ENCODE assay signal across 18 cellular contexts in genomic region chr15:85997618-85998017, GRCh38.
DNase-seq lines count a peak whose midpoint lies in the region; TF ChIP-seq lines count a peak whose summit lies in the region.
"Had no signal": no experiment of that assay in that cellular context is flagged by ENCODE, and none has a peak within 500 bp of the region (broad histone marks: within the 10 kb centered on the region; RNA-seq: fewer than 3 reads in every experiment).

No MANE protein-coding gene starts in this region.

- TF ChIP-seq CTCF in HEK293 (tag by site-specific recombination; IDR thresholded peaks at IDR 0.05) (no peak), glutamatergic neuron (IDR thresholded peaks at IDR 0.05; ENCODE audit: partially characterized antibody, unreplicated experiment) (no peak)

- no peaks in the 10 kb centered on the region for H3K9me3 ChIP-seq in HEK293 (ENCODE audit: control insufficient read depth, insufficient read depth, low read depth, low read length)
- H3K9me3 ChIP-seq: BLaER1, Caco-2 had no signal

- no peak overlapping the region for H3K4me3 ChIP-seq in HEK293 (ENCODE audit: low read depth, low read length)
- H3K4me3 ChIP-seq: BLaER1 had no signal

- CTCF ChIA-PET in HEK293 (lab: Yijun Ruan, JAX) = no interaction called here

- H3K9me3 Mint-ChIP-seq in glutamatergic neuron (ENCODE audit: unreplicated experiment) = peaks cover 2% of the 10 kb centered on the region

- DNase-seq in DMS153 (lab: John Stamatoyannopoulos, UW) (peak; percentile 16), DMS153 treated with DMSO at 0.1 percent for 48 hours (lab: John Stamatoyannopoulos, UW; ENCODE audit: unreplicated experiment) (no peak), glutamatergic neuron (no peak), OCI-M2 (lab: John Stamatoyannopoulos, UW; ENCODE audit: unreplicated experiment) (no peak), cerebellar nuclear complex (lab: John Stamatoyannopoulos, UW) (no peak)
- DNase-seq: Caco-2; CD4-positive, CD25-positive, alpha-beta regulatory T cell; CD8-positive, alpha-beta T cell; DMS53; DMS79 treated with DMSO at 0.1 percent for 48 hours; GF-D8; GOT3; HCEC 1CT had no signal

- peaks cover 10% of the 10 kb centered on the region for H3K4me1 ChIP-seq in HEK293 (ENCODE audit: control insufficient read depth, insufficient read depth, low read length)
- H3K4me1 ChIP-seq: Caco-2 had no signal

- POLR2A ChIA-PET in HEK293 (lab: Yijun Ruan, JAX) = no interaction called here

- H3K36me3 Mint-ChIP-seq in glutamatergic neuron (ENCODE audit: unreplicated experiment) = no peaks in the 10 kb centered on the region
- H3K36me3 Mint-ChIP-seq: CD4-positive, CD25-positive, alpha-beta regulatory T cell; CD8-positive, alpha-beta T cell had no signal

- H3K27me3 Mint-ChIP-seq in glutamatergic neuron (ENCODE audit: unreplicated experiment) = no peaks in the 10 kb centered on the region
- H3K27me3 Mint-ChIP-seq: CD4-positive, CD25-positive, alpha-beta regulatory T cell had no signal

- no peak overlapping the region for H3K27ac ChIP-seq in HEK293 (ENCODE audit: extremely low read depth, low read depth, low read length)
- H3K27ac ChIP-seq: 22Rv1, BLaER1, C4-2B had no signal

- H3K36me3 ChIP-seq in HEK293 (ENCODE audit: control insufficient read depth in 2 of 2, insufficient read depth in 1 of 2, low read length in 2 of 2) = no peaks in the 10 kb centered on the region
- H3K36me3 ChIP-seq: BLaER1 had no signal

- H3K27ac Mint-ChIP-seq in glutamatergic neuron (ENCODE audit: unreplicated experiment) = peak overlapping the region; percentile 45
- H3K27ac Mint-ChIP-seq: B cell; CD4-positive, CD25-positive, alpha-beta regulatory T cell; CD8-positive, alpha-beta T cell had no signal

- H3K4me1 Mint-ChIP-seq in glutamatergic neuron (ENCODE audit: low read depth, unreplicated experiment) = peaks cover 10% of the 10 kb centered on the region
- H3K4me1 Mint-ChIP-seq: B cell; CD4-positive, CD25-positive, alpha-beta regulatory T cell had no signal

- H3K4me3 Mint-ChIP-seq in glutamatergic neuron (ENCODE audit: unreplicated experiment) = no peak overlapping the region
- H3K4me3 Mint-ChIP-seq: B cell; CD4-positive, CD25-positive, alpha-beta regulatory T cell; CD8-positive, alpha-beta T cell had no signal

TF ChIP-seq in HEK293, 187 proteins besides CTCF, POLR2A, EP300 and RAD21:
- TF ChIP-seq HOXC10 (CRISPR knock-in tag; IDR thresholded peaks at IDR 0.05) = no peak
- peak; percentile 39; the same call in 1 of the 2 replicates for TF ChIP-seq TSHZ1 (tag by site-specific recombination; IDR thresholded peaks at IDR 0.05; ENCODE audit: borderline replicate concordance)
- 0 out of 2 replicates have a peak, but pooled peaks have one; percentile 14 for TF ChIP-seq HIC1 (tag by site-specific recombination; IDR thresholded peaks at IDR 0.05)
- TF ChIP-seq ZNF211 (tag by site-specific recombination; IDR thresholded peaks at IDR 0.05; ENCODE audit: low read depth) = no peak
- no peak for TF ChIP-seq ZNF514 (tag by site-specific recombination; IDR thresholded peaks at IDR 0.05)
- TF ChIP-seq ZNF2 (tag by site-specific recombination; IDR thresholded peaks at IDR 0.05) = no peak
- TF ChIP-seq ZNF645 (tag by site-specific recombination; IDR thresholded peaks at IDR 0.05) = no peak
- TF ChIP-seq SCRT2 (tag by site-specific recombination; IDR thresholded peaks at IDR 0.05) = no peak
